ENCODE assay signal across 2 cellular contexts in the genomic region with DNA sequence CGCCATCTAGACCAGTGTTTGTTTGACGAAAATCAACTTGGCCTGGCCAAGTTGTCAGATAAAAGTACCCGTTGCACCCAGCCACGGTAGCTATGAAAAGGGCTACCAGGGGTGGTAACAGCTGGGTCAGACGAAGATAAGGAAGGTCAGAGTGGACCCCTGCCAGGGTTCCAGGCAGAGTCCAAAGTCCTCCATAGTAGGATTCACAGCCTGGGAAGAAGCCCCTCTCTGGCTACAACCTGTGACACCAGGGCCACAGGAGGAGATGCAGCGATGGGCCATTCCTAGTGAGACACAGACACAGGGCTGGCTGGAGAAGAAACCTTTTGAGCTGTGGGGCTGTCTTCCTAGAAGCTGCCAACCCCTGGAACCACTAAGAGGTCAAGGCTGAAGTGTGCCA.
TF ChIP-seq lines count a peak whose summit lies in the region.

No MANE protein-coding gene starts in this region.

TF ChIP-seq in A549, 52 proteins besides CTCF, POLR2A, EP300 and RAD21 (continued from another document):
- TF ChIP-seq, protein P1, sequence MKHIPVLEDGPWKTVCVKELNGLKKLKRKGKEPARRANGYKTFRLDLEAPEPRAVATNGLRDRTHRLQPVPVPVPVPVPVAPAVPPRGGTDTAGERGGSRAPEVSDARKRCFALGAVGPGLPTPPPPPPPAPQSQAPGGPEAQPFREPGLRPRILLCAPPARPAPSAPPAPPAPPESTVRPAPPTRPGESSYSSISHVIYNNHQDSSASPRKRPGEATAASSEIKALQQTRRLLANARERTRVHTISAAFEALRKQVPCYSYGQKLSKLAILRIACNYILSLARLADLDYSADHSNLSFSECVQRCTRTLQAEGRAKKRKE (CRISPR knock-in tag; IDR thresholded peaks at IDR 0.05; ENCODE audit: low read depth), result no peak

TF ChIP-seq in K562, 482 proteins besides CTCF, POLR2A, EP300 and RAD21 (continued from another document):
- TF ChIP-seq, protein P2, sequence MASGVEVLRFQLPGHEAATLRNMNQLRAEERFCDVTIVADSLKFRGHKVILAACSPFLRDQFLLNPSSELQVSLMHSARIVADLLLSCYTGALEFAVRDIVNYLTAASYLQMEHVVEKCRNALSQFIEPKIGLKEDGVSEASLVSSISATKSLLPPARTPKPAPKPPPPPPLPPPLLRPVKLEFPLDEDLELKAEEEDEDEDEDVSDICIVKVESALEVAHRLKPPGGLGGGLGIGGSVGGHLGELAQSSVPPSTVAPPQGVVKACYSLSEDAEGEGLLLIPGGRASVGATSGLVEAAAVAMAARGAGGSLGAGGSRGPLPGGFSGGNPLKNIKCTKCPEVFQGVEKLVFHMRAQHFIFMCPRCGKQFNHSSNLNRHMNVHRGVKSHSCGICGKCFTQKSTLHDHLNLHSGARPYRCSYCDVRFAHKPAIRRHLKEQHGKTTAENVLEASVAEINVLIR (CRISPR knock-in tag; IDR thresholded peaks at IDR 0.05), result no peak
- TF ChIP-seq SIRT6 (IDR thresholded peaks at IDR 0.05; ENCODE audit: low read depth, low read length) (no peak), COPS2 (conservative IDR thresholded peaks at IDR 0.05) (no peak), STAT5A (IDR thresholded peaks at IDR 0.05; ENCODE audit: borderline replicate concordance, low read length) (no peak), HMG20B (CRISPR knock-in tag; IDR thresholded peaks at IDR 0.05) (no peak), ZNF253 (CRISPR knock-in tag; conservative IDR thresholded peaks at IDR 0.05) (no peak), ZNF384 (IDR thresholded peaks at IDR 0.05; ENCODE audit: low read depth, low read length) (no peak), NCOA1 (IDR thresholded peaks at IDR 0.05; ENCODE audit: low read depth) (no peak), NFE2L1 (tag; IDR thresholded peaks at IDR 0.05; ENCODE audit: borderline replicate concordance, low read depth) (no peak), MIER1 (IDR thresholded peaks at IDR 0.05; ENCODE audit: low read depth) (no peak), ELF1 (tag; IDR thresholded peaks at IDR 0.05) (no peak), XRCC4 (IDR thresholded peaks at IDR 0.05; ENCODE audit: extremely low read depth, insufficient read depth, insufficient read length) (no peak), PML (IDR thresholded peaks at IDR 0.05; ENCODE audit: low read length) (no peak)
- TF ChIP-seq, protein P3, sequence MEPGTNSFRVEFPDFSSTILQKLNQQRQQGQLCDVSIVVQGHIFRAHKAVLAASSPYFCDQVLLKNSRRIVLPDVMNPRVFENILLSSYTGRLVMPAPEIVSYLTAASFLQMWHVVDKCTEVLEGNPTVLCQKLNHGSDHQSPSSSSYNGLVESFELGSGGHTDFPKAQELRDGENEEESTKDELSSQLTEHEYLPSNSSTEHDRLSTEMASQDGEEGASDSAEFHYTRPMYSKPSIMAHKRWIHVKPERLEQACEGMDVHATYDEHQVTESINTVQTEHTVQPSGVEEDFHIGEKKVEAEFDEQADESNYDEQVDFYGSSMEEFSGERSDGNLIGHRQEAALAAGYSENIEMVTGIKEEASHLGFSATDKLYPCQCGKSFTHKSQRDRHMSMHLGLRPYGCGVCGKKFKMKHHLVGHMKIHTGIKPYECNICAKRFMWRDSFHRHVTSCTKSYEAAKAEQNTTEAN (CRISPR knock-in tag; IDR thresholded peaks at IDR 0.05), result no peak
- TF ChIP-seq, protein P4, sequence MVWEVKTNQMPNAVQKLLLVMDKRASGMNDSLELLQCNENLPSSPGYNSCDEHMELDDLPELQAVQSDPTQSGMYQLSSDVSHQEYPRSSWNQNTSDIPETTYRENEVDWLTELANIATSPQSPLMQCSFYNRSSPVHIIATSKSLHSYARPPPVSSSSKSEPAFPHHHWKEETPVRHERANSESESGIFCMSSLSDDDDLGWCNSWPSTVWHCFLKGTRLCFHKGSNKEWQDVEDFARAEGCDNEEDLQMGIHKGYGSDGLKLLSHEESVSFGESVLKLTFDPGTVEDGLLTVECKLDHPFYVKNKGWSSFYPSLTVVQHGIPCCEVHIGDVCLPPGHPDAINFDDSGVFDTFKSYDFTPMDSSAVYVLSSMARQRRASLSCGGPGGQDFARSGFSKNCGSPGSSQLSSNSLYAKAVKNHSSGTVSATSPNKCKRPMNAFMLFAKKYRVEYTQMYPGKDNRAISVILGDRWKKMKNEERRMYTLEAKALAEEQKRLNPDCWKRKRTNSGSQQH (CRISPR knock-in tag; IDR thresholded peaks at IDR 0.05), result no peak
- TF ChIP-seq, protein P5, sequence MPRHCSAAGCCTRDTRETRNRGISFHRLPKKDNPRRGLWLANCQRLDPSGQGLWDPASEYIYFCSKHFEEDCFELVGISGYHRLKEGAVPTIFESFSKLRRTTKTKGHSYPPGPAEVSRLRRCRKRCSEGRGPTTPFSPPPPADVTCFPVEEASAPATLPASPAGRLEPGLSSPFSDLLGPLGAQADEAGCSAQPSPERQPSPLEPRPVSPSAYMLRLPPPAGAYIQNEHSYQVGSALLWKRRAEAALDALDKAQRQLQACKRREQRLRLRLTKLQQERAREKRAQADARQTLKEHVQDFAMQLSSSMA (CRISPR knock-in tag; IDR thresholded peaks at IDR 0.05), result no peak
